In genomic region chr17:50913120-50913519, GRCh38 we compare ENCODE assay signal across 17 cellular contexts.
"Had no signal": no experiment of that assay in that cellular context is flagged by ENCODE, and none has a peak within 500 bp of the region (broad histone marks: within the 10 kb centered on the region; RNA-seq: fewer than 3 reads in every experiment).

No MANE protein-coding gene starts in this region.

- FAIRE-seq: astrocyte, frontal cortex, islet of Langerhans had no signal

- H3K27ac ChIP-seq: cardiac muscle cell, coronary artery, heart left ventricle, ovary, thoracic aorta, vagina had no signal

- H3K27me3 ChIP-seq: cardiac muscle cell, heart left ventricle, ovary, vagina had no signal

- H3K9me3 ChIP-seq: heart left ventricle, ovary, thoracic aorta, vagina had no signal

- DNase-seq: activated CD4-positive, CD25-positive, alpha-beta regulatory T cell treated with anti-CD3 and anti-CD28 coated beads, Interleukin-2, amount 50 U/mL, for 72 hours; activated T-cell treated with anti-CD3 and anti-CD28 coated beads for 4 hours; effector CD4-positive, alpha-beta T cell; heart left ventricle; ovary; stimulated activated CD4-positive, alpha-beta T cell treated with anti-CD3 and anti-CD28 coated beads, Interleukin-12 subunit alpha, Interleukin-12 subunit beta, amount 100 ng/mL, for 4 hours; SW 1271; T-helper 9 cell had no signal

- ATAC-seq: heart left ventricle, left lobe of liver had no signal

- H3K36me3 ChIP-seq: cardiac muscle cell, heart left ventricle, ovary, thoracic aorta, vagina had no signal

- H3K4me3 ChIP-seq: cardiac muscle cell, coronary artery, heart left ventricle, ovary, thoracic aorta, vagina had no signal

- H3K9me3 Mint-ChIP-seq: activated T-helper 2 cell treated with anti-CD3 and anti-CD28 coated beads, Interferon-gamma antibody, Interleukin-2, Interleukin-4, amounts not matched to agents 10 μg/mL and 5 μg/mL and 100 μg/mL, durations not matched to agents 14 hours and 24 hours and 36 hours had no signal
